7 cellular contexts compared by ENCODE assay signal in the genomic region with DNA sequence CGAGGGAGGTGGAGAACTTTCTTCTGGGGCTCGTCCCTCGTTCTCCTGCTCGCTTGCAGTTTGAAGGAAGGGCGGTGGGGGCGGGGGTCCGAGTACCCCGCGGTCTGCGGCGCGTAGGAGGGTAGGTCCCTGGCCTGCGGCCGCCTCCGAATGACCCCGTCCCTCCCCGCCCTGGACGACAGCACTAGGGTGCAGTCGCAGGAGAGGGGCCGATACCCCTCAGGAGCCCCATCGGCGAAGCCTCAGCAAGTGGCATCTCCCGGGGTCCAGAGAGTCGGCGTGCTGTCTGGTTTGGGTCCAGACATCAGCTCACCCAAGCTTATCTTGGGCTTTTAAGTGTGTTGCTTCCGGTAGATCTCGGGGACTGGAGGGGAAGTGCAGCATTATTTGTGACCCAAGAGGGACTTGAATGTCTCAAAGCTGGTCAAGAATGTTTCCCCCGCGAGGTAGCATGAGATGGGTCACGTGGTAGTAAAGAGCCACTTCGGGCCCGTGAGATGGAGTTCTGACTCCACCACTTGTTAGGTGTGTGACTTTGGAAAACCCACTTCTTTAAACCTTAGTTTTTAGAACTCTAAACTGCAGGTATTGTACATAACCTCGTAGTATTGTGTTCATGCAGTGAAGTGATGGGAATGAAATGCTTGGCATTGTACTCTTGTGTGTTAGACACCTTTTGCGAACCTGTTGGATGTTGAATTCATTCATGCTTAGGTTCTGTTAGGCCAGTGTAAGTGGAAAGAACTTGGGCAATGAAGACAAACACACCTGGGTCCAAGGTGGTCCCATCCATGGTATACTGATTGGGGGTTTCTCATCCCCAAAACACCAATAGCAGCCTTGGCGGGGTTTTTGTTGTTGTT. TPM values are rescaled to one million over a fixed set of nuclear protein-coding genes. Genes with fewer than 3 reads are reported as not detected.
DNase-seq lines count a peak whose midpoint lies in the region; ATAC-seq, FAIRE-seq and TF ChIP-seq lines count a peak whose summit lies in the region.

No MANE protein-coding gene starts in this region.

- H3K36me3 ChIP-seq in body of pancreas (replicated peaks in 1 of 2; ENCODE audit: insufficient read depth in 1 of 2, low read depth in 2 of 2) (no peaks in the 10 kb centered on the region), keratinocyte (ENCODE audit: control insufficient read depth in 2 of 2, extremely low read depth in 1 of 2, insufficient read depth in 2 of 2, low read length in 2 of 2) (no peaks in the 10 kb centered on the region)

- H3K27ac ChIP-seq in body of pancreas, result peak overlapping the region in 3 of 4 donors; percentile 38 to 65 (median 54)
- H3K27ac ChIP-seq in keratinocyte (ENCODE audit: control insufficient read depth, insufficient read depth, low read length), result no peak overlapping the region

- H4K20me1 ChIP-seq in keratinocyte (ENCODE audit: control insufficient read depth, extremely low read depth, insufficient read depth, low read length), result no peaks in the 10 kb centered on the region

- in situ Hi-C loops in SK-MEL-5 (cut with HindIII; ENCODE audit: low pct_unique_long_range_greater_than_20kb, low sequenced_read_pairs), result loop anchor here (25.0 kb wide), 1 partner anchor 203 kb away; the partner anchor contains the start of gene LYRM2

- ATAC-seq in GM18868 (IDR thresholded peaks at IDR 0.05; ENCODE audit: unreplicated experiment) (peak; percentile 52), HG03066 (IDR thresholded peaks at IDR 0.05; ENCODE audit: low read depth, unreplicated experiment) (peak; percentile 48), body of pancreas (peak; percentile 15), GM21423 (IDR thresholded peaks at IDR 0.05; ENCODE audit: unreplicated experiment) (no peak)

- H3K79me2 ChIP-seq in keratinocyte (ENCODE audit: control insufficient read depth, insufficient read depth, low read length), result no peaks in the 10 kb centered on the region

- WGBS in body of pancreas, 2 donors, result 7 to 26% methylated on average over 8 to 35 of the region's 35 CpGs

- dilution Hi-C loops in keratinocyte (cut with MboI; ENCODE audit: extremely low pct_ligation_motif_present, low sequenced_read_pairs), result loop anchor here (10.0 kb wide), 1 partner anchor 191 kb away; no protein-coding TSS in a partner anchor

- peak overlapping the region; percentile 9 for H2AFZ ChIP-seq in keratinocyte (ENCODE audit: control insufficient read depth, low read length)

- H3K9me3 ChIP-seq in body of pancreas, result no peaks in the 10 kb centered on the region
- no peaks in the 10 kb centered on the region for H3K9me3 ChIP-seq in keratinocyte (ENCODE audit: control insufficient read depth, low read depth, low read length)

- H3K4me2 ChIP-seq in keratinocyte (ENCODE audit: control insufficient read depth, extremely low read depth, insufficient read depth, low read depth, low read length), result peak overlapping the region; percentile 52

- H3K4me1 ChIP-seq in body of pancreas (peaks cover 30% of the 10 kb centered on the region), keratinocyte (ENCODE audit: control insufficient read depth, extremely low read depth, insufficient read depth, low read length) (peaks cover 5% of the 10 kb centered on the region)

- TF ChIP-seq POLR2A in body of pancreas (IDR thresholded peaks at IDR 0.05), result no peak

- H3K27me3 ChIP-seq in body of pancreas, result no peaks in the 10 kb centered on the region
- H3K27me3 ChIP-seq in keratinocyte (ENCODE audit: control insufficient read depth, extremely low read depth, insufficient read depth, low read length), result peaks cover 14% of the 10 kb centered on the region

- H3K4me3 ChIP-seq in body of pancreas (peak overlapping the region; percentile 75 to 83), keratinocyte (ENCODE audit: control insufficient read depth in 2 of 3, extremely low read depth in 1 of 3, insufficient read depth in 2 of 3, low read depth in 1 of 3, low read length in 3 of 3) (peak overlapping the region; percentile 62 to 65 (median 63))

- H3K9ac ChIP-seq in keratinocyte (ENCODE audit: control insufficient read depth, extremely low read depth, insufficient read depth, low read length), result peak overlapping the region; percentile 48

- TF ChIP-seq CTCF in body of pancreas (IDR thresholded peaks at IDR 0.05) (no peak), keratinocyte (optimal IDR thresholded peaks at IDR 0.05 in 1 of 3, IDR thresholded peaks at IDR 0.05 in 1 of 3, conservative IDR thresholded peaks at IDR 0.05 in 1 of 3; ENCODE audit: extremely low read depth in 1 of 3, insufficient read depth in 2 of 3, low read length in 3 of 3) (no peak)

- no peaks in the 10 kb centered on the region for H3K9me1 ChIP-seq in keratinocyte (ENCODE audit: control insufficient read depth, extremely low read depth, insufficient read depth, low read length)

- DNase-seq in SK-MEL-5 (ENCODE audit: low read depth, low spot score) (peak; percentile 22), body of pancreas (peak; percentile 27 to 52 (median 33)), keratinocyte (ENCODE audit: low read depth, low spot score) (no peak)
- peak; percentile 16 for DNase-seq in stimulated activated CD4-positive, alpha-beta T cell treated with anti-CD3 and anti-CD28 coated beads, Interleukin-1b, Interleukin-23, amount 100 ng/mL, for 48 hours

- peak; percentile 44 for FAIRE-seq in keratinocyte (lab: Jason Lieb, UNC)

- intact Hi-C loops in body of pancreas (cut with DNase I), result no loop called here

RNA-seq across cellular contexts. Expression of gene ANKRD6, which starts 0.9 kb away (rescaled TPM):
- 19.3 and 28.1 TPM in 2 replicates for total RNA-seq in SK-MEL-5 (2014; rRNA removed; shearing (Covaris generic))
- 15.1 and 16.9 TPM in 2 replicates for polyA plus RNA-seq in SK-MEL-5 (2015; cell fraction: cytosol; rRNA removed)
- polyA plus RNA-seq in SK-MEL-5 (2015; cell fraction: nucleus; rRNA removed), result 55.4 and 89.5 TPM in 2 replicates
- total RNA-seq in body of pancreas, result 10 to 100 TPM; 16.9 to 21.4 TPM
- 5.7 to 9.4 TPM (median 5.8 TPM) in 3 replicates for polyA plus RNA-seq in keratinocyte
- 2.1 TPM for polyA plus RNA-seq in keratinocyte (2011; ENCODE audit: low read depth)
- polyA plus RNA-seq in keratinocyte (2011; cell fraction: cytosol; rRNA removed), result 6.7 and 7.1 TPM in 2 replicates
- 17.3 and 19.7 TPM in 2 replicates for polyA plus RNA-seq in keratinocyte (2011; cell fraction: nucleus; rRNA removed)
- 0.95 and 5.9 TPM in 2 replicates for polyA plus RNA-seq in keratinocyte (2012; ENCODE audit: low replicate concordance)
- polyA minus RNA-seq in keratinocyte, result 10.6 to 13.9 TPM (median 11.1 TPM) in 3 replicates
- polyA minus RNA-seq in keratinocyte (2011; cell fraction: cytosol; rRNA and poly(A)+ RNA removed), result 10.2 TPM
- 8.2 and 12.6 TPM in 2 replicates for polyA minus RNA-seq in keratinocyte (2011; cell fraction: nucleus; rRNA and poly(A)+ RNA removed)

RNA-seq across cellular contexts. Expression of gene RRAGD, which starts 21.8 kb away (rescaled TPM):
- total RNA-seq in SK-MEL-5 (2014; rRNA removed; shearing (Covaris generic)), result 145 and 165 TPM in 2 replicates
- 42.8 and 60.4 TPM in 2 replicates for polyA plus RNA-seq in SK-MEL-5 (2015; cell fraction: cytosol; rRNA removed)
- 10.3 and 16.5 TPM in 2 replicates for polyA plus RNA-seq in SK-MEL-5 (2015; cell fraction: nucleus; rRNA removed)
- total RNA-seq in body of pancreas, result 1 to 10 TPM; 9.2 to 9.3 TPM
- 0.03 to 0.86 TPM (median 0.18 TPM) in 3 replicates for polyA plus RNA-seq in keratinocyte
- 2.5 TPM for polyA plus RNA-seq in keratinocyte (2011; ENCODE audit: low read depth)
- 0.32 and 1.3 TPM in 2 replicates for polyA plus RNA-seq in keratinocyte (2011; cell fraction: cytosol; rRNA removed)
- polyA plus RNA-seq in keratinocyte (2011; cell fraction: nucleus; rRNA removed), result 0.24 and 0.38 TPM in 2 replicates
- 3.9 TPM in 1 of 2 replicates, not detected in the other for polyA plus RNA-seq in keratinocyte (2012; ENCODE audit: low replicate concordance)
- 0.20 TPM in 1 of 3 replicates, not detected in the others for polyA minus RNA-seq in keratinocyte
- polyA minus RNA-seq in keratinocyte (2011; cell fraction: cytosol; rRNA and poly(A)+ RNA removed), result not detected
- 0.42 and 1.1 TPM in 2 replicates for polyA minus RNA-seq in keratinocyte (2011; cell fraction: nucleus; rRNA and poly(A)+ RNA removed)

Comparison
In these comparisons a context has a peak if more than half of its experiments do, and no peak if none do; other contexts are left out.
1. RNA of gene RRAGD, which starts 21.8 kb away (total RNA-seq): 145 to 165 TPM in SK-MEL-5; 9.2 to 9.3 TPM in body of pancreas; every median in the first group is over 10 times any median in the second.